In genomic region chr4:185259719-185260118, GRCh38 we compare ENCODE assay signal across 25 cellular contexts.
"Had no signal": no experiment of that assay in that cellular context is flagged by ENCODE, and none has a peak within 500 bp of the region (broad histone marks: within the 10 kb centered on the region; RNA-seq: fewer than 3 reads in every experiment).

No MANE protein-coding gene starts in this region.

- H3K4me3 Mint-ChIP-seq: activated naive CD4-positive, alpha-beta T cell treated with anti-CD3 and anti-CD28 coated beads, Interleukin-2, amount 10 ng/mL, durations not matched to agents 7 days and 5 days; activated naive CD8-positive, alpha-beta T cell treated with anti-CD3 and anti-CD28 coated beads, Interleukin-2, amount 50 U/mL, for 24 hours; activated T-cell treated with anti-CD3 and anti-CD28 coated beads, Interleukin-2, amount 50 U/mL, for 4 hours; central memory CD8-positive, alpha-beta T cell; naive B cell; stimulated activated naive B cell treated with anti-CD40 and anti-IgM and Interleukin-4, amounts not matched to agents 10 μg/mL and 1 μg/mL and 100 μg/mL, for 72 hours had no signal

- H3K4me3 ChIP-seq: coronary artery, left ventricle myocardium inferior, mucosa of descending colon, ovary, thyroid gland had no signal

- H3K27ac Mint-ChIP-seq: activated naive CD4-positive, alpha-beta T cell treated with anti-CD3 and anti-CD28 coated beads, Interleukin-2, amount 10 ng/mL, durations not matched to agents 7 days and 5 days; activated naive CD8-positive, alpha-beta T cell treated with anti-CD3 and anti-CD28 coated beads, Interleukin-2, amount 50 U/mL, for 24 hours; stimulated activated naive B cell treated with anti-CD40 and anti-IgM and Interleukin-4, amounts not matched to agents 10 μg/mL and 1 μg/mL and 100 μg/mL, for 72 hours had no signal

- H3K27ac ChIP-seq: coronary artery, left ventricle myocardium inferior, ovary, thyroid gland had no signal

- H3K9me3 Mint-ChIP-seq: activated naive CD4-positive, alpha-beta T cell treated with anti-CD3 and anti-CD28 coated beads, Interleukin-2, amount 10 ng/mL, durations not matched to agents 7 days and 5 days; activated naive CD8-positive, alpha-beta T cell treated with anti-CD3 and anti-CD28 coated beads, Interleukin-2, amount 50 U/mL, for 24 hours; activated T-cell treated with anti-CD3 and anti-CD28 coated beads, Interleukin-2, amount 50 U/mL, for 4 hours; central memory CD8-positive, alpha-beta T cell; naive B cell; stimulated activated naive B cell treated with anti-CD40 and anti-IgM and Interleukin-4, amounts not matched to agents 10 μg/mL and 1 μg/mL and 100 μg/mL, for 72 hours had no signal

- H3K27me3 Mint-ChIP-seq: activated naive CD4-positive, alpha-beta T cell treated with anti-CD3 and anti-CD28 coated beads, Interleukin-2, amount 10 ng/mL, durations not matched to agents 7 days and 5 days; activated naive CD8-positive, alpha-beta T cell treated with anti-CD3 and anti-CD28 coated beads, Interleukin-2, amount 50 U/mL, for 24 hours; central memory CD8-positive, alpha-beta T cell; naive B cell; stimulated activated naive B cell treated with anti-CD40 and anti-IgM and Interleukin-4, amounts not matched to agents 10 μg/mL and 1 μg/mL and 100 μg/mL, for 72 hours had no signal

- DNase-seq: activated CD4-positive, alpha-beta T cell treated with anti-CD3 and anti-CD28 coated beads, Interleukin-2, amount 50 U/mL, for 1 hour; activated CD4-positive, CD25-positive, alpha-beta regulatory T cell treated with anti-CD3 and anti-CD28 coated beads, Interleukin-2, amount 50 U/mL, for 72 hours; activated CD8-positive, alpha-beta memory T cell treated with anti-CD3 and anti-CD28 coated beads, Interleukin-2, amount 50 U/mL, for 4 hours; activated effector memory CD4-positive, alpha-beta T cell treated with Interleukin-2 at 50 U/mL for 16 hours; activated naive CD4-positive, alpha-beta T cell treated with anti-CD3 and anti-CD28 coated beads, Interleukin-2, amount 10 ng/mL, durations not matched to agents 7 days and 5 days; activated naive CD8-positive, alpha-beta T cell treated with anti-CD3 and anti-CD28 coated beads, Interleukin-2, amount 50 U/mL, for 24 hours; activated T-cell treated with anti-CD3 and anti-CD28 coated beads, Interleukin-2, amount 50 U/mL, for 4 hours; anterior cingulate cortex; brain microvascular endothelial cell; erythroblast; foreskin melanocyte; head of caudate nucleus; left ventricle myocardium inferior; mammary epithelial cell; mucosa of descending colon; naive B cell; ovary; stimulated activated CD4-positive, alpha-beta T cell treated with anti-CD3 and anti-CD28 coated beads, Interleukin-4, amount 100 ng/mL, for 24 hours; stimulated activated naive B cell treated with anti-CD40 and anti-IgM and Interleukin-4, amounts not matched to agents 10 μg/mL and 1 μg/mL and 100 μg/mL, for 72 hours; T-helper 1 cell; T1000; thyroid gland had no signal

- H3K9me3 ChIP-seq: left ventricle myocardium inferior, mucosa of descending colon, ovary, thyroid gland had no signal

- H3K36me3 ChIP-seq: brain microvascular endothelial cell, ovary, thyroid gland had no signal

- H3K27me3 ChIP-seq: brain microvascular endothelial cell, ovary, thyroid gland had no signal

- ATAC-seq: activated naive CD8-positive, alpha-beta T cell treated with anti-CD3 and anti-CD28 coated beads, Interleukin-2, amount 50 U/mL, for 24 hours; activated T-cell treated with anti-CD3 and anti-CD28 coated beads, Interleukin-2, amount 50 U/mL, for 4 hours; mucosa of descending colon; sciatic nerve; stimulated activated naive B cell treated with anti-CD40 and anti-IgM and Interleukin-4, amounts not matched to agents 10 μg/mL and 1 μg/mL and 100 μg/mL, for 72 hours had no signal
